In the genomic region with DNA sequence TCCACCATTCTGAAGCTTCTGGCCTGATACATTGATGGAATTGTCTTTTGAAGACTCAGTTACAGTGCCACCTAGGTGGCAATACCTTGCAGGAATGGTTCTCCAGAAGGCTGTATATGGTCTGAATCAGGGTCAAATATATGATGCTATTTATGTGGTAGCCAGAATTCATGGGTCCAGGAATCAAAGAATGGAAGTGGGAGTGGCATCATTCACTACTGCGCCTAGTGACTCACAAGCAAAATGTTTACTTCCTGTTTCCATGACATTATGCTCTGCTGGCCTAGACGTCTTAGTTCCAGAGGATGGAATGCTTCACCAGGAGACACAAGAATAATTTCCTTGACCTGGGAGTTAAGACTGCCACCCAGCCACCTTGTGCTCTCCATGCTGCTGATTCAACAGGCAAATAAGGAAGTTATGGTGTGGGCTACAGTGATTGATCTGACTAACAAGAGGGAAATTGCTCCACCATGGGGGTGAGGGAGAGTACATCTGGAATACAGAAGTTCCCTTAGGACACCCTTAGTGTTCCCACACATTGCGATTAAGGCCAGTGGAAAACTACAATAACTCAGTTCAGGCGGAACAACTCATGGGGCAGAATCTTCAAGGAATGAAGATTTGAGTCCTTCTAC, we compare ENCODE assay signal across 10 cellular contexts.
A peak's percentile ranks its signal among the peaks of the same experiment; 100 is the strongest.
DNase-seq lines count a peak whose midpoint lies in the region; ATAC-seq and TF ChIP-seq lines count a peak whose summit lies in the region.
"Had no signal": no experiment of that assay in that cellular context is flagged by ENCODE, and none has a peak within 500 bp of the region (broad histone marks: within the 10 kb centered on the region; RNA-seq: fewer than 3 reads in every experiment).

No MANE protein-coding gene starts in this region.

- no peaks in the 10 kb centered on the region for H3K9me2 ChIP-seq in SK-N-SH

- CTCF ChIA-PET in SK-N-SH (lab: Yijun Ruan, JAX), result no interaction called here

- H3K4me1 ChIP-seq in SK-N-SH (ENCODE audit: control insufficient read depth in 1 of 2, insufficient read depth in 2 of 2, low read depth in 1 of 2, low read length in 1 of 2), result no peaks in the 10 kb centered on the region
- H3K4me1 ChIP-seq in suprapubic skin, result no peaks in the 10 kb centered on the region

- no peaks in the 10 kb centered on the region for H3K79me2 ChIP-seq in SK-N-SH (ENCODE audit: insufficient read depth)

- H3K27me3 ChIP-seq in SK-N-SH (ENCODE audit: insufficient read depth) (no peaks in the 10 kb centered on the region), suprapubic skin (no peaks in the 10 kb centered on the region)

- WGBS in SK-N-SH (ENCODE audit: low lambda C conversion rate), result 58% methylated on average over 4 of the region's 4 CpGs
- 56% methylated on average over 4 of the region's 4 CpGs for WGBS in suprapubic skin

- no peaks in the 10 kb centered on the region for H3F3A ChIP-seq in SK-N-SH (replicated peaks; ENCODE audit: insufficient read depth)

- 0 out of 2 replicates have a peak, but pooled peaks have one; percentile 9 for TF ChIP-seq CTCF in GM12874 (IDR thresholded peaks at IDR 0.05; ENCODE audit: insufficient read depth, low read depth, low read length)
- peak; percentile 30; the same call in 1 of the 2 replicates for TF ChIP-seq CTCF in SK-N-SH (IDR thresholded peaks at IDR 0.05)
- no peak for TF ChIP-seq CTCF in foreskin fibroblast (IDR thresholded peaks at IDR 0.05; ENCODE audit: low read depth, low read length)
- TF ChIP-seq CTCF in suprapubic skin (IDR thresholded peaks at IDR 0.05), result no peak
- no peak for TF ChIP-seq CTCF in GM10266 (IDR thresholded peaks at IDR 0.05; ENCODE audit: control insufficient read depth, insufficient read depth, low read depth, missing control alignments)

- no peak for TF ChIP-seq POLR2A in suprapubic skin (IDR thresholded peaks at IDR 0.05)

- no peak overlapping the region for H2AFZ ChIP-seq in SK-N-SH (ENCODE audit: low read depth)

- POLR2A ChIA-PET in SK-N-SH (lab: Yijun Ruan, JAX), result no interaction called here

- H3K4me3 ChIP-seq in SK-N-SH (ENCODE audit: low read depth in 2 of 2, low read length in 1 of 2) (no peak overlapping the region), foreskin fibroblast (ENCODE audit: low read depth in 1 of 2, low read length in 2 of 2) (no peak overlapping the region), suprapubic skin (no peak overlapping the region)

- H4K20me1 ChIP-seq in SK-N-SH (ENCODE audit: insufficient read depth), result no peaks in the 10 kb centered on the region

- no peak for TF ChIP-seq RAD21 in SK-N-SH (IDR thresholded peaks at IDR 0.05; ENCODE audit: low read length)

- H3K27ac ChIP-seq in SK-N-SH (ENCODE audit: low read depth in 2 of 2, low read length in 1 of 2) (peak overlapping the region in 1 of 2 experiments; percentile 53; a peak in 2 of 4 replicates), suprapubic skin (no peak overlapping the region)

- peaks cover 3% of the 10 kb centered on the region for H3K9me3 ChIP-seq in SK-N-SH
- H3K9me3 ChIP-seq in suprapubic skin, result no peaks in the 10 kb centered on the region

- H3K4me2 ChIP-seq in SK-N-SH, result no peak overlapping the region

- no peak for TF ChIP-seq EP300 in SK-N-SH (IDR thresholded peaks at IDR 0.05; ENCODE audit: borderline replicate concordance in 1 of 2, low read depth in 1 of 2, low read length in 1 of 2)
- TF ChIP-seq EP300 in suprapubic skin (IDR thresholded peaks at IDR 0.05), result no peak

- H3K9ac ChIP-seq in SK-N-SH, result no peak overlapping the region

- H3K36me3 ChIP-seq in SK-N-SH (replicated peaks in 1 of 2; ENCODE audit: control insufficient read depth in 1 of 2, insufficient read depth in 2 of 2, low read length in 1 of 2) (no peaks in the 10 kb centered on the region), suprapubic skin (no peaks in the 10 kb centered on the region)

- DNase-seq in ACHN, result peak; percentile 1
- DNase-seq in SK-N-SH, result no peak
- peak; percentile 50 to 72 for DNase-seq in foreskin fibroblast
- DNase-seq in suprapubic skin (ENCODE audit: low spot score in 2 of 2), result no peak
- no peak for DNase-seq in epidermal melanocyte (ENCODE audit: insufficient read length, low spot score)
- DNase-seq in GM10266 (ENCODE audit: extremely low spot score), result no peak
- DNase-seq: activated naive CD8-positive, alpha-beta T cell treated with anti-CD3 and anti-CD28 coated beads, Interleukin-2, amount 10 ng/mL, durations not matched to agents 7 days and 5 days; H7 had no signal

- in situ Hi-C loops in ACHN (cut with HindIII; ENCODE audit: low pct_ligation_motif_present, low pct_unique_long_range_greater_than_20kb, low sequenced_read_pairs), result no loop called here

- no peak for ATAC-seq in HG03097 (IDR thresholded peaks at IDR 0.05; ENCODE audit: low FRiP score, unreplicated experiment)

TF ChIP-seq in SK-N-SH, 30 proteins besides CTCF, POLR2A, EP300 and RAD21:
- TF ChIP-seq RXRA (IDR thresholded peaks at IDR 0.05; ENCODE audit: borderline replicate concordance, low read depth) (no peak), POLR2AphosphoS5 (IDR thresholded peaks at IDR 0.05; ENCODE audit: low read depth, low read length) (no peak), FOXM1 (IDR thresholded peaks at IDR 0.05; ENCODE audit: low read depth) (no peak), FOSL2 (IDR thresholded peaks at IDR 0.05; ENCODE audit: borderline replicate concordance, low read depth) (no peak), TCF12 (IDR thresholded peaks at IDR 0.05) (no peak), NFIC (IDR thresholded peaks at IDR 0.05; ENCODE audit: borderline replicate concordance) (no peak), GATA2 (CRISPR knock-in tag; IDR thresholded peaks at IDR 0.05) (no peak), MEF2A (IDR thresholded peaks at IDR 0.05; ENCODE audit: borderline replicate concordance, low read depth) (no peak), RFX5 (IDR thresholded peaks at IDR 0.05; ENCODE audit: low read length) (no peak), SIN3A (IDR thresholded peaks at IDR 0.05; ENCODE audit: borderline replicate concordance, low read depth, low read length) (no peak), RCOR1 (IDR thresholded peaks at IDR 0.05; ENCODE audit: low read length) (no peak), MXI1 (IDR thresholded peaks at IDR 0.05; ENCODE audit: low read depth, low read length) (no peak)
- TF ChIP-seq, protein P1, sequence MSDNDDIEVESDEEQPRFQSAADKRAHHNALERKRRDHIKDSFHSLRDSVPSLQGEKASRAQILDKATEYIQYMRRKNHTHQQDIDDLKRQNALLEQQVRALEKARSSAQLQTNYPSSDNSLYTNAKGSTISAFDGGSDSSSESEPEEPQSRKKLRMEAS (IDR thresholded peaks at IDR 0.05; ENCODE audit: low read depth), result no peak
- TF ChIP-seq, protein P2, sequence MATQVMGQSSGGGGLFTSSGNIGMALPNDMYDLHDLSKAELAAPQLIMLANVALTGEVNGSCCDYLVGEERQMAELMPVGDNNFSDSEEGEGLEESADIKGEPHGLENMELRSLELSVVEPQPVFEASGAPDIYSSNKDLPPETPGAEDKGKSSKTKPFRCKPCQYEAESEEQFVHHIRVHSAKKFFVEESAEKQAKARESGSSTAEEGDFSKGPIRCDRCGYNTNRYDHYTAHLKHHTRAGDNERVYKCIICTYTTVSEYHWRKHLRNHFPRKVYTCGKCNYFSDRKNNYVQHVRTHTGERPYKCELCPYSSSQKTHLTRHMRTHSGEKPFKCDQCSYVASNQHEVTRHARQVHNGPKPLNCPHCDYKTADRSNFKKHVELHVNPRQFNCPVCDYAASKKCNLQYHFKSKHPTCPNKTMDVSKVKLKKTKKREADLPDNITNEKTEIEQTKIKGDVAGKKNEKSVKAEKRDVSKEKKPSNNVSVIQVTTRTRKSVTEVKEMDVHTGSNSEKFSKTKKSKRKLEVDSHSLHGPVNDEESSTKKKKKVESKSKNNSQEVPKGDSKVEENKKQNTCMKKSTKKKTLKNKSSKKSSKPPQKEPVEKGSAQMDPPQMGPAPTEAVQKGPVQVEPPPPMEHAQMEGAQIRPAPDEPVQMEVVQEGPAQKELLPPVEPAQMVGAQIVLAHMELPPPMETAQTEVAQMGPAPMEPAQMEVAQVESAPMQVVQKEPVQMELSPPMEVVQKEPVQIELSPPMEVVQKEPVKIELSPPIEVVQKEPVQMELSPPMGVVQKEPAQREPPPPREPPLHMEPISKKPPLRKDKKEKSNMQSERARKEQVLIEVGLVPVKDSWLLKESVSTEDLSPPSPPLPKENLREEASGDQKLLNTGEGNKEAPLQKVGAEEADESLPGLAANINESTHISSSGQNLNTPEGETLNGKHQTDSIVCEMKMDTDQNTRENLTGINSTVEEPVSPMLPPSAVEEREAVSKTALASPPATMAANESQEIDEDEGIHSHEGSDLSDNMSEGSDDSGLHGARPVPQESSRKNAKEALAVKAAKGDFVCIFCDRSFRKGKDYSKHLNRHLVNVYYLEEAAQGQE (IDR thresholded peaks at IDR 0.05; ENCODE audit: low read depth, low read length), result no peak

Comparison
In these comparisons a context has a peak if more than half of its experiments do, and no peak if none do; other contexts are left out.
1. DNase-seq: peak in ACHN (single experiment) and foreskin fibroblast (2 of 2); none in SK-N-SH (single experiment), suprapubic skin (0 of 2), epidermal melanocyte (single experiment) and GM10266 (single experiment).
2. CTCF ChIP-seq: peak in GM12874 (single experiment) and SK-N-SH (single experiment); none in foreskin fibroblast (single experiment), suprapubic skin (0 of 2) and GM10266 (single experiment).